Comparison of ENCODE assay signal across 21 cellular contexts in the genomic region with DNA sequence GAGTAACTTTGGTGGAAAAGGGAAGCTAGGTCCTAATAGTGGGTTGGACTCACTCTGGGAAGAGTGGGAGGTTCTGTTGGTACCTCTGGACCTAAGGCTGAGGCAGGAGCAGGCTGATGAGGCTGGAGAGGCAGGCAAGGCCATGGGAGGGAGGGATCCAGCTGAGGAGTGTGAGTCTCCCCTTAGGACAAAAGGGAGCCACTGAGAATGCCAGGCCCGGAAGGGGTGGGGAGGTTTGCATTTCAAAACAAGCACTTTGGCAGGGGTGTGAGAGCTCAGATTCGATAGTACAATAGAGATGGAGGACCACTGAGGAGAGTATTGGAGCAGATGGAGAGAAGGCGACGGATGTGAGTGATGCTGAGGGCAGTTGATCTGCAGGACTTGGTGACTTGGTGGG.
"Had no signal": no experiment of that assay in that cellular context is flagged by ENCODE, and none has a peak within 500 bp of the region (broad histone marks: within the 10 kb centered on the region; RNA-seq: fewer than 3 reads in every experiment).

No MANE protein-coding gene starts in this region.

- DNase-seq: effector memory CD4-positive, alpha-beta T cell; foreskin keratinocyte; heart left ventricle; left colon; left ventricle myocardium inferior; mammary epithelial cell; naive thymus-derived CD8-positive, alpha-beta T cell; occipital lobe; ovary; posterior cingulate gyrus; psoas muscle; right cardiac atrium; sigmoid colon; stimulated activated CD4-positive, alpha-beta T cell treated with anti-CD3 and anti-CD28 coated beads, Interleukin-2, amount 100 ng/mL, for 24 hours; stimulated activated CD4-positive, alpha-beta T cell treated with anti-CD3 and anti-CD28 coated beads, Interleukin-4, amount 100 ng/mL, for 24 hours; stimulated activated naive CD4-positive, alpha-beta T cell treated with Interleukin-2 at 50 U/mL for 16 hours; stomach; thyroid gland; trophoblast cell had no signal

- H3K36me3 Mint-ChIP-seq: naive thymus-derived CD8-positive, alpha-beta T cell; stimulated activated effector memory CD8-positive, alpha-beta T cell treated with anti-CD3 and anti-CD28 coated beads, Interleukin-12 subunit alpha, Interleukin-12 subunit beta, amount 100 ng/mL, for 72 hours had no signal

- H3K4me1 Mint-ChIP-seq: naive thymus-derived CD8-positive, alpha-beta T cell; stimulated activated effector memory CD8-positive, alpha-beta T cell treated with anti-CD3 and anti-CD28 coated beads, Interleukin-12 subunit alpha, Interleukin-12 subunit beta, amount 100 ng/mL, for 72 hours had no signal

- H3K9me3 Mint-ChIP-seq: naive thymus-derived CD8-positive, alpha-beta T cell; stimulated activated effector memory CD8-positive, alpha-beta T cell treated with anti-CD3 and anti-CD28 coated beads, Interleukin-12 subunit alpha, Interleukin-12 subunit beta, amount 100 ng/mL, for 72 hours had no signal

- H3K4me3 Mint-ChIP-seq: naive thymus-derived CD8-positive, alpha-beta T cell; stimulated activated effector memory CD8-positive, alpha-beta T cell treated with anti-CD3 and anti-CD28 coated beads, Interleukin-12 subunit alpha, Interleukin-12 subunit beta, amount 100 ng/mL, for 72 hours had no signal

- H3K27ac Mint-ChIP-seq: naive thymus-derived CD8-positive, alpha-beta T cell; stimulated activated effector memory CD8-positive, alpha-beta T cell treated with anti-CD3 and anti-CD28 coated beads, Interleukin-12 subunit alpha, Interleukin-12 subunit beta, amount 100 ng/mL, for 72 hours had no signal

- ATAC-seq: foreskin keratinocyte; gastroesophageal sphincter; heart left ventricle; left colon; naive thymus-derived CD8-positive, alpha-beta T cell; psoas muscle; right cardiac atrium; stimulated activated effector memory CD8-positive, alpha-beta T cell treated with anti-CD3 and anti-CD28 coated beads, Interleukin-12 subunit alpha, Interleukin-12 subunit beta, amount 100 ng/mL, for 72 hours had no signal
